In genomic region chr1:2020310-2020655, GRCh38 we compare ENCODE assay signal across 17 cellular contexts. TPM values are rescaled to one million over a fixed set of nuclear protein-coding genes. Genes with fewer than 3 reads are reported as not detected.
A peak's percentile ranks its signal among the peaks of the same experiment; 100 is the strongest.
DNase-seq lines count a peak whose midpoint lies in the region; ATAC-seq and TF ChIP-seq lines count a peak whose summit lies in the region.
"Had no signal": no experiment of that assay in that cellular context is flagged by ENCODE, and none has a peak within 500 bp of the region (broad histone marks: within the 10 kb centered on the region; RNA-seq: fewer than 3 reads in every experiment).

No MANE protein-coding gene starts in this region.

- H3K79me2 ChIP-seq in GM23338 (replicated peaks; ENCODE audit: insufficient read depth) (no peaks in the 10 kb centered on the region), neural progenitor cell (ENCODE audit: low read depth) (no peaks in the 10 kb centered on the region)

- H3K4me1 ChIP-seq in BLaER1: peaks cover 74% of the 10 kb centered on the region
- H3K4me1 ChIP-seq in GM23338 (ENCODE audit: insufficient read depth): peaks cover 8% of the 10 kb centered on the region; the same call in 1 of the 2 replicates
- H3K4me1 ChIP-seq in neural progenitor cell: peaks cover 9% of the 10 kb centered on the region

- ATAC-seq in GM23338 (no peak), GM18502 (IDR thresholded peaks at IDR 0.05; ENCODE audit: poor library complexity, unreplicated experiment) (no peak)
- ATAC-seq in activated T-cell treated with anti-CD3 and anti-CD28 coated beads, Interleukin-2, amount 50 U/mL, for 4 hours: no peak
- ATAC-seq: GM12878 had no signal

- H3K27ac ChIP-seq in BLaER1 (no peak overlapping the region), GM23338 (ENCODE audit: low read depth) (no peak overlapping the region), angular gyrus (ENCODE audit: low read depth, low read length) (peak overlapping the region; percentile 75), neural progenitor cell (no peak overlapping the region)

- H3K4me3 Mint-ChIP-seq in GM23338 (peak overlapping the region; percentile 43; the same call in 2 of the 3 replicates), neural progenitor cell (peak overlapping the region; percentile 35)
- H3K4me3 Mint-ChIP-seq in activated T-helper 2 cell treated with anti-CD3 and anti-CD28 coated beads, Interferon-gamma antibody, Interleukin-2, Interleukin-4, amounts not matched to agents 10 μg/mL and 5 μg/mL and 100 μg/mL, durations not matched to agents 14 hours and 24 hours and 36 hours (ENCODE audit: low read depth): no peak overlapping the region
- no peak overlapping the region for H3K4me3 Mint-ChIP-seq in activated T-cell treated with anti-CD3 and anti-CD28 coated beads, Interleukin-2, amount 50 U/mL, for 4 hours

- H4K20me1 ChIP-seq in BLaER1: peaks cover 11% of the 10 kb centered on the region; the same call in 1 of the 2 replicates
- no peaks in the 10 kb centered on the region for H4K20me1 ChIP-seq in GM23338 (replicated peaks; ENCODE audit: insufficient read depth)
- H4K20me1 ChIP-seq in neural progenitor cell (ENCODE audit: low read depth): peaks cover 27% of the 10 kb centered on the region

- H3K27me3 Mint-ChIP-seq in GM23338 (ENCODE audit: insufficient read depth, low read depth, poor library complexity): peaks cover 36% of the 10 kb centered on the region
- H3K27me3 Mint-ChIP-seq in neural progenitor cell (ENCODE audit: insufficient read depth, low read depth): peaks cover 32% of the 10 kb centered on the region
- peaks cover 34% of the 10 kb centered on the region for H3K27me3 Mint-ChIP-seq in activated T-helper 2 cell treated with anti-CD3 and anti-CD28 coated beads, Interferon-gamma antibody, Interleukin-2, Interleukin-4, amounts not matched to agents 10 μg/mL and 5 μg/mL and 100 μg/mL, durations not matched to agents 14 hours and 24 hours and 36 hours (ENCODE audit: low read depth)
- H3K27me3 Mint-ChIP-seq in activated T-cell treated with anti-CD3 and anti-CD28 coated beads, Interleukin-2, amount 50 U/mL, for 4 hours (ENCODE audit: low read depth): peaks cover 69% of the 10 kb centered on the region

- peaks cover 60% of the 10 kb centered on the region for H3K27me3 ChIP-seq in BLaER1
- H3K27me3 ChIP-seq in GM23338 (ENCODE audit: insufficient read depth): peaks cover 14% of the 10 kb centered on the region
- H3K27me3 ChIP-seq in neural progenitor cell: peaks cover 76% of the 10 kb centered on the region

- DNase-seq in GM23338 (ENCODE audit: low spot score) (no peak), neural progenitor cell (ENCODE audit: low spot score) (no peak)
- no peak for DNase-seq in activated T-helper 2 cell treated with anti-CD3 and anti-CD28 coated beads, Interferon-gamma antibody, Interleukin-2, Interleukin-4, amounts not matched to agents 10 μg/mL and 5 μg/mL and 100 μg/mL, durations not matched to agents 14 hours and 24 hours and 36 hours (ENCODE audit: low spot score)
- DNase-seq in activated T-cell treated with anti-CD3 and anti-CD28 coated beads, Interleukin-2, amount 50 U/mL, for 4 hours: no peak
- DNase-seq: C1 segment of cervical spinal cord; Calu3; CD4-positive, alpha-beta T cell; DMS 273 treated with DMSO at 0.1 percent for 48 hours; GOT3; KG1 had no signal

- TF ChIP-seq CTCF in GM23338 (conservative IDR thresholded peaks at IDR 0.05; ENCODE audit: low read depth in 2 of 2) (no peak), neural progenitor cell (IDR thresholded peaks at IDR 0.05) (no peak)

- H3K27ac Mint-ChIP-seq in GM23338 (no peak overlapping the region), neural progenitor cell (no peak overlapping the region)
- H3K27ac Mint-ChIP-seq in activated T-helper 2 cell treated with anti-CD3 and anti-CD28 coated beads, Interferon-gamma antibody, Interleukin-2, Interleukin-4, amounts not matched to agents 10 μg/mL and 5 μg/mL and 100 μg/mL, durations not matched to agents 14 hours and 24 hours and 36 hours: no peak overlapping the region
- H3K27ac Mint-ChIP-seq: CD4-positive, alpha-beta T cell had no signal

- no peak overlapping the region for H2AFZ ChIP-seq in GM23338
- H2AFZ ChIP-seq in neural progenitor cell (replicated peaks): no peak overlapping the region

- H3F3A ChIP-seq in GM23338 (replicated peaks; ENCODE audit: low read depth) (peaks cover 7% of the 10 kb centered on the region; the same call in 1 of the 2 replicates), neural progenitor cell (ENCODE audit: low read depth) (peaks cover 14% of the 10 kb centered on the region)

- H3K9ac ChIP-seq in BLaER1 (no peak overlapping the region), neural progenitor cell (no peak overlapping the region)

- H3K4me3 ChIP-seq in BLaER1 (peak overlapping the region; percentile 65; the same call in 1 of the 2 replicates), GM23338 (no peak overlapping the region), neural progenitor cell (no peak overlapping the region)
- H3K4me3 ChIP-seq: GM12878 had no signal

- H3K9me3 ChIP-seq in BLaER1 (no peaks in the 10 kb centered on the region), neural progenitor cell (ENCODE audit: low read depth) (no peaks in the 10 kb centered on the region)

- H3K36me3 Mint-ChIP-seq in GM23338 (ENCODE audit: low read depth): no peaks in the 10 kb centered on the region
- peaks cover 3% of the 10 kb centered on the region for H3K36me3 Mint-ChIP-seq in neural progenitor cell
- no peaks in the 10 kb centered on the region for H3K36me3 Mint-ChIP-seq in activated T-helper 2 cell treated with anti-CD3 and anti-CD28 coated beads, Interferon-gamma antibody, Interleukin-2, Interleukin-4, amounts not matched to agents 10 μg/mL and 5 μg/mL and 100 μg/mL, durations not matched to agents 14 hours and 24 hours and 36 hours (ENCODE audit: low read depth)
- no peaks in the 10 kb centered on the region for H3K36me3 Mint-ChIP-seq in activated T-cell treated with anti-CD3 and anti-CD28 coated beads, Interleukin-2, amount 50 U/mL, for 4 hours (ENCODE audit: insufficient read depth)

- H3K36me3 ChIP-seq in BLaER1 (no peaks in the 10 kb centered on the region), GM23338 (ENCODE audit: insufficient read depth) (no peaks in the 10 kb centered on the region), neural progenitor cell (no peaks in the 10 kb centered on the region)

- peak overlapping the region; percentile 99 for H3K4me2 ChIP-seq in BLaER1
- H3K4me2 ChIP-seq in GM23338: no peak overlapping the region
- no peak overlapping the region for H3K4me2 ChIP-seq in neural progenitor cell

- intact Hi-C loops in activated T-helper 2 cell treated with anti-CD3 and anti-CD28 coated beads, Interferon-gamma antibody, Interleukin-2, Interleukin-4, amounts not matched to agents 10 μg/mL and 5 μg/mL and 100 μg/mL, durations not matched to agents 14 hours and 24 hours and 36 hours (cut with micrococcal nuclease): no loop called here

- peaks cover 9% of the 10 kb centered on the region for H3K4me1 Mint-ChIP-seq in GM23338
- peaks cover 9% of the 10 kb centered on the region for H3K4me1 Mint-ChIP-seq in neural progenitor cell
- H3K4me1 Mint-ChIP-seq in activated T-helper 2 cell treated with anti-CD3 and anti-CD28 coated beads, Interferon-gamma antibody, Interleukin-2, Interleukin-4, amounts not matched to agents 10 μg/mL and 5 μg/mL and 100 μg/mL, durations not matched to agents 14 hours and 24 hours and 36 hours (ENCODE audit: low read depth): no peaks in the 10 kb centered on the region
- H3K4me1 Mint-ChIP-seq in activated T-cell treated with anti-CD3 and anti-CD28 coated beads, Interleukin-2, amount 50 U/mL, for 4 hours (ENCODE audit: low read depth): peaks cover 7% of the 10 kb centered on the region

- H3K9me3 Mint-ChIP-seq in GM23338 (no peaks in the 10 kb centered on the region), neural progenitor cell (peaks cover 2% of the 10 kb centered on the region)
- H3K9me3 Mint-ChIP-seq in activated T-helper 2 cell treated with anti-CD3 and anti-CD28 coated beads, Interferon-gamma antibody, Interleukin-2, Interleukin-4, amounts not matched to agents 10 μg/mL and 5 μg/mL and 100 μg/mL, durations not matched to agents 14 hours and 24 hours and 36 hours: no peaks in the 10 kb centered on the region
- no peaks in the 10 kb centered on the region for H3K9me3 Mint-ChIP-seq in activated T-cell treated with anti-CD3 and anti-CD28 coated beads, Interleukin-2, amount 50 U/mL, for 4 hours
- H3K9me3 Mint-ChIP-seq: CD4-positive, alpha-beta T cell had no signal

- no peaks in the 10 kb centered on the region for H3K9me2 ChIP-seq in GM23338 (ENCODE audit: insufficient read depth)

TF ChIP-seq in GM23338, 12 proteins besides CTCF, POLR2A, EP300 and RAD21 (continues in another document):
- no peak for TF ChIP-seq NANOG (IDR thresholded peaks at IDR 0.05; ENCODE audit: borderline replicate concordance)

RNA-seq across cellular contexts. Expression of gene GABRD, which starts 1.1 kb away (rescaled TPM):
- 2.8 and 5.1 TPM in 2 replicates for total RNA-seq in GM23338 (2014; rRNA removed; shearing (Covaris generic))
- 1.7 and 2.1 TPM in 2 replicates for polyA plus RNA-seq in GM23338 (2016; fragmentation: Nextera tagmentation; extraction: Ambion mirVana)
- total RNA-seq in neural progenitor cell (ENCODE audit: low replicate concordance): 0.31 and 0.45 TPM in 2 replicates
- not detected in 2 replicates for total RNA-seq in activated T-helper 2 cell treated with anti-CD3 and anti-CD28 coated beads, Interferon-gamma antibody, Interleukin-2, Interleukin-4, amounts not matched to agents 10 μg/mL and 5 μg/mL and 100 μg/mL, durations not matched to agents 14 hours and 24 hours and 36 hours
- not detected for total RNA-seq in activated T-cell treated with anti-CD3 and anti-CD28 coated beads, Interleukin-2, amount 50 U/mL, for 4 hours
- total RNA-seq: Calu3, Daoy, GM12878, HT1080 had no signal
- polyA plus RNA-seq: GM12878, IgD-negative memory B cell had no signal

RNA-seq across cellular contexts. Expression of gene CFAP74, which starts 16.7 kb away (rescaled TPM):
- 0.16 TPM in 1 of 2 replicates, not detected in the other for total RNA-seq in GM23338 (2014; rRNA removed; shearing (Covaris generic))
- polyA plus RNA-seq in GM23338 (2016; fragmentation: Nextera tagmentation; extraction: Ambion mirVana): 0.21 and 0.24 TPM in 2 replicates
- 0.19 TPM in 1 of 2 replicates, not detected in the other for total RNA-seq in neural progenitor cell (ENCODE audit: low replicate concordance)
- total RNA-seq in activated T-helper 2 cell treated with anti-CD3 and anti-CD28 coated beads, Interferon-gamma antibody, Interleukin-2, Interleukin-4, amounts not matched to agents 10 μg/mL and 5 μg/mL and 100 μg/mL, durations not matched to agents 14 hours and 24 hours and 36 hours: not detected in 2 replicates
- not detected for total RNA-seq in activated T-cell treated with anti-CD3 and anti-CD28 coated beads, Interleukin-2, amount 50 U/mL, for 4 hours
- total RNA-seq: Calu3; CD4-positive, alpha-beta T cell; Daoy; GM12878; HT1080 had no signal
- polyA plus RNA-seq: IgD-negative memory B cell had no signal

RNA-seq across cellular contexts. Expression of gene PRKCZ, which starts 29.9 kb away (rescaled TPM):
- 36.9 and 42.3 TPM in 2 replicates for total RNA-seq in GM23338 (2014; rRNA removed; shearing (Covaris generic))
- 22.5 and 26.2 TPM in 2 replicates for polyA plus RNA-seq in GM23338 (2016; fragmentation: Nextera tagmentation; extraction: Ambion mirVana)
- 33.4 and 47.2 TPM in 2 replicates for total RNA-seq in neural progenitor cell (ENCODE audit: low replicate concordance)
- 3.6 and 4.5 TPM in 2 replicates for total RNA-seq in activated T-helper 2 cell treated with anti-CD3 and anti-CD28 coated beads, Interferon-gamma antibody, Interleukin-2, Interleukin-4, amounts not matched to agents 10 μg/mL and 5 μg/mL and 100 μg/mL, durations not matched to agents 14 hours and 24 hours and 36 hours
- total RNA-seq in activated T-cell treated with anti-CD3 and anti-CD28 coated beads, Interleukin-2, amount 50 U/mL, for 4 hours: 10 to 100 TPM; 15.0 to 15.6 (median 15.0) TPM
- total RNA-seq: HT1080 had no signal

Comparison
In these comparisons a context has a peak if more than half of its experiments do, and no peak if none do; other contexts are left out.
1. H3K4me3 Mint-ChIP-seq: peak in GM23338 (single experiment) and neural progenitor cell (single experiment); none in activated T-helper 2 cell treated with anti-CD3 and anti-CD28 coated beads, Interferon-gamma antibody, Interleukin-2, Interleukin-4, amounts not matched to agents 10 μg/mL and 5 μg/mL and 100 μg/mL, durations not matched to agents 14 hours and 24 hours and 36 hours (single experiment) and activated T-cell treated with anti-CD3 and anti-CD28 coated beads, Interleukin-2, amount 50 U/mL, for 4 hours (single experiment).